In genomic region chr4:5712517-5712916, GRCh38 we compare ENCODE assay signal across 1 cellular context.
TF ChIP-seq lines count a peak whose summit lies in the region.

No MANE protein-coding gene starts in this region.

TF ChIP-seq in HepG2, 621 proteins besides CTCF, POLR2A, EP300 and RAD21:
- no peak for TF ChIP-seq TFE3 (CRISPR knock-in tag; IDR thresholded peaks at IDR 0.05)
